Comparison of ENCODE assay signal across 3 cellular contexts in the genomic region with DNA sequence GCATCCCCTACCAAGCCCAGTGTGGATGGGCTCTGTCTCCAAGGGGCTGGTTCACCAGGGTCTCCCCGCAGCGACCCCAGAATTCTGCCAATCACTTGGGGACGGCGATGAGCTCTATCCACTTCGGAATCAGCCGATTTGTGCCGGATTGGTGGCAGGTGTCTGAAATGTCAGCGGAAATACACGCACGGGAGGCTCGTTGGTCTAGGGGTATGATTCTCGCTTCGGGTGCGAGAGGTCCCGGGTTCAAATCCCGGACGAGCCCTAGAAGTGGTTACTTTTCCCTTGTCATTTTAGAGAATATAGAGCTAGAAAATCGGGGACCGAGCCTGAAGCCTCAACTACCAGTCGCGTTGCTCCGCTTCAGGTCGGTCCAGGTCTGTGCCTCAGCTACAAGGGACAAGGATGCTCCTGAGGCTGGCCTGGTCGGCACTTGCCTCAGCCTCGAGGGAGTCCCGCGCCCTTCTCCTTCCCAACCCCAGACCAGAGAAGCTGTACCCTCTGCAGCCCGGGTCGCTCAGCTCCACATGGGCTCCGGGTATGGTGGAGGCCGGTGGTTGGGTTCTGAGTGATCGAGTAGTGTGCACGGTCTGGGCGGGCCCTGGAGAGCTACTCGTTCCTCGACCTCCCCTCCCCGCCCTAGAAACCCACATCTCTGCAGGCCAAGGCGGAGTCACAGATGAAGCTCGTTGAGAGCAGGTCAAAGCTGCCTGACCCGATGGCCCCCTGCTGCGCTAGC.
TF ChIP-seq lines count a peak whose summit lies in the region.

No MANE protein-coding gene starts in this region.

TF ChIP-seq in GM23338, 12 proteins besides CTCF, POLR2A, EP300 and RAD21 (continues in another document):
- TF ChIP-seq, protein P1, sequence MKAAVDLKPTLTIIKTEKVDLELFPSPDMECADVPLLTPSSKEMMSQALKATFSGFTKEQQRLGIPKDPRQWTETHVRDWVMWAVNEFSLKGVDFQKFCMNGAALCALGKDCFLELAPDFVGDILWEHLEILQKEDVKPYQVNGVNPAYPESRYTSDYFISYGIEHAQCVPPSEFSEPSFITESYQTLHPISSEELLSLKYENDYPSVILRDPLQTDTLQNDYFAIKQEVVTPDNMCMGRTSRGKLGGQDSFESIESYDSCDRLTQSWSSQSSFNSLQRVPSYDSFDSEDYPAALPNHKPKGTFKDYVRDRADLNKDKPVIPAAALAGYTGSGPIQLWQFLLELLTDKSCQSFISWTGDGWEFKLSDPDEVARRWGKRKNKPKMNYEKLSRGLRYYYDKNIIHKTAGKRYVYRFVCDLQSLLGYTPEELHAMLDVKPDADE (IDR thresholded peaks at IDR 0.05) = 0 out of 2 replicates have a peak, but pooled peaks have one; percentile 14
- TF ChIP-seq ZNF331 (CRISPR knock-in tag; IDR thresholded peaks at IDR 0.05; ENCODE audit: low read depth) (peak; percentile 11; the same call in 1 of the 2 replicates), STAT1 (IDR thresholded peaks at IDR 0.05; ENCODE audit: unreplicated experiment) (no peak)

TF ChIP-seq in SK-N-SH, 30 proteins besides CTCF, POLR2A, EP300 and RAD21:
- TF ChIP-seq FOSL2 (IDR thresholded peaks at IDR 0.05; ENCODE audit: borderline replicate concordance, low read depth) = peak; percentile 33; the same call in 1 of the 2 replicates
- TF ChIP-seq TEAD4 (IDR thresholded peaks at IDR 0.05; ENCODE audit: borderline replicate concordance, insufficient read depth) = peak; percentile 9; the same call in 1 of the 2 replicates
- no peak for TF ChIP-seq NRF1 (IDR thresholded peaks at IDR 0.05; ENCODE audit: low read depth, low read length)
- no peak for TF ChIP-seq MEF2A (IDR thresholded peaks at IDR 0.05; ENCODE audit: borderline replicate concordance, low read depth)

TF ChIP-seq in endothelial cell of umbilical vein, 7 proteins besides CTCF, POLR2A, EP300 and RAD21:
- no peak for TF ChIP-seq POLR2AphosphoS5 (IDR thresholded peaks at IDR 0.05; ENCODE audit: insufficient read depth, low read depth, low read length)
- no peak for TF ChIP-seq MYC (IDR thresholded peaks at IDR 0.05; ENCODE audit: low read depth, low read length)
- TF ChIP-seq FOS (IDR thresholded peaks at IDR 0.05; ENCODE audit: borderline replicate concordance, insufficient read depth, low read length) = no peak
- no peak for TF ChIP-seq JUN (IDR thresholded peaks at IDR 0.05; ENCODE audit: borderline replicate concordance, insufficient read depth, insufficient read length, low read depth)
- TF ChIP-seq EZH2 (IDR thresholded peaks at IDR 0.05; ENCODE audit: borderline replicate concordance, low read depth, low read length, severe bottlenecking) = no peak
- TF ChIP-seq, protein P2, sequence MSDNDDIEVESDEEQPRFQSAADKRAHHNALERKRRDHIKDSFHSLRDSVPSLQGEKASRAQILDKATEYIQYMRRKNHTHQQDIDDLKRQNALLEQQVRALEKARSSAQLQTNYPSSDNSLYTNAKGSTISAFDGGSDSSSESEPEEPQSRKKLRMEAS (IDR thresholded peaks at IDR 0.05; ENCODE audit: insufficient read depth, insufficient read length) = no peak
- no peak for TF ChIP-seq GATA2 (IDR thresholded peaks at IDR 0.05; ENCODE audit: insufficient read depth, insufficient read length, low read depth, low read length)
